In the genomic region with DNA sequence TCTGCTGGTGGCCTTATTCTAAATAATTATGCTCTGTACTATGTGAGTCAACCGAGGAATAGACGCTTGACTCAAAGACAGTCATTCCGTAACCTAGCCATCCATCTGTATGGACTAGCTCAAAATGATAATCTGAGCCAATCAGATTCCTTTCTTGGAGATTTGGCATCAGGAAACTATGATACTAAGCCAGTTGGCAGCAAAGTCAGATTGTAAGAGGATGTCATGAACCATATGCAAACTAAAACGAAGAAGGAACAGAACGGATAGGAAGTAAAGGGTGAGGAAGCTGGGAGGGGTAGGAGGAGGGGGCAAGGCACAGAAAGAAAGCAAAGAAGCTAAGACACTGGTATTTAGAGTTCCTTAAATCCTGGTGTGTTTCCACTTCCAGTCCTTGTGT, we compare ENCODE assay signal across 9 cellular contexts.
DNase-seq lines count a peak whose midpoint lies in the region; ATAC-seq and TF ChIP-seq lines count a peak whose summit lies in the region.
"Had no signal": no experiment of that assay in that cellular context is flagged by ENCODE, and none has a peak within 500 bp of the region (broad histone marks: within the 10 kb centered on the region; RNA-seq: fewer than 3 reads in every experiment).

No MANE protein-coding gene starts in this region.

- TF ChIP-seq CTCF in AG10803 (conservative IDR thresholded peaks at IDR 0.05; ENCODE audit: low read length) (no peak), fibroblast of pulmonary artery (IDR thresholded peaks at IDR 0.05; ENCODE audit: low read length, missing control alignments) (no peak)

- H3K4me3 ChIP-seq in AG10803 (ENCODE audit: low read length) (no peak overlapping the region), fibroblast of pulmonary artery (replicated peaks; ENCODE audit: low read depth, low read length) (no peak overlapping the region)
- H3K4me3 ChIP-seq: BLaER1 treated with 17β-estradiol and CSF1 and Interleukin-3, amounts not matched to agents 10 nM and 100 nM had no signal

- DNase-seq in AG10803 (ENCODE audit: low read depth): peak; percentile 15
- peak; percentile 15 for DNase-seq in fibroblast of pulmonary artery (ENCODE audit: low read depth)
- no peak for DNase-seq in GM19240 (ENCODE audit: insufficient read length, low spot score)
- no peak for DNase-seq in iPS-NIHi7 (ENCODE audit: extremely low spot score)
- no peak for DNase-seq in activated CD8-positive, alpha-beta memory T cell treated with anti-CD3 and anti-CD28 coated beads, Interleukin-2, amount 50 U/mL, for 4 hours
- no peak for DNase-seq in NCI-H2107 treated with DMSO at 0.1 percent for 48 hours (lab: John Stamatoyannopoulos, UW; ENCODE audit: unreplicated experiment)

- peak; percentile 57 for ATAC-seq in GM19452 (IDR thresholded peaks at IDR 0.05; ENCODE audit: unreplicated experiment)
- peak; percentile 80 for ATAC-seq in HG03159 (IDR thresholded peaks at IDR 0.05; ENCODE audit: unreplicated experiment)

Comparison
In these comparisons a context has a peak if more than half of its experiments do, and no peak if none do; other contexts are left out.
1. DNase-seq: peak in AG10803 (single experiment) and fibroblast of pulmonary artery (single experiment); none in GM19240 (single experiment), iPS-NIHi7 (single experiment), activated CD8-positive, alpha-beta memory T cell treated with anti-CD3 and anti-CD28 coated beads, Interleukin-2, amount 50 U/mL, for 4 hours (single experiment) and NCI-H2107 treated with DMSO at 0.1 percent for 48 hours (single experiment).